In genomic region chr20:11387189-11387754, GRCh38 we compare ENCODE assay signal across 1 cellular context.
TF ChIP-seq lines count a peak whose summit lies in the region.

No MANE protein-coding gene starts in this region.

TF ChIP-seq in A549, 52 proteins besides CTCF, POLR2A, EP300 and RAD21 (continued from another document):
- TF ChIP-seq, protein P1, sequence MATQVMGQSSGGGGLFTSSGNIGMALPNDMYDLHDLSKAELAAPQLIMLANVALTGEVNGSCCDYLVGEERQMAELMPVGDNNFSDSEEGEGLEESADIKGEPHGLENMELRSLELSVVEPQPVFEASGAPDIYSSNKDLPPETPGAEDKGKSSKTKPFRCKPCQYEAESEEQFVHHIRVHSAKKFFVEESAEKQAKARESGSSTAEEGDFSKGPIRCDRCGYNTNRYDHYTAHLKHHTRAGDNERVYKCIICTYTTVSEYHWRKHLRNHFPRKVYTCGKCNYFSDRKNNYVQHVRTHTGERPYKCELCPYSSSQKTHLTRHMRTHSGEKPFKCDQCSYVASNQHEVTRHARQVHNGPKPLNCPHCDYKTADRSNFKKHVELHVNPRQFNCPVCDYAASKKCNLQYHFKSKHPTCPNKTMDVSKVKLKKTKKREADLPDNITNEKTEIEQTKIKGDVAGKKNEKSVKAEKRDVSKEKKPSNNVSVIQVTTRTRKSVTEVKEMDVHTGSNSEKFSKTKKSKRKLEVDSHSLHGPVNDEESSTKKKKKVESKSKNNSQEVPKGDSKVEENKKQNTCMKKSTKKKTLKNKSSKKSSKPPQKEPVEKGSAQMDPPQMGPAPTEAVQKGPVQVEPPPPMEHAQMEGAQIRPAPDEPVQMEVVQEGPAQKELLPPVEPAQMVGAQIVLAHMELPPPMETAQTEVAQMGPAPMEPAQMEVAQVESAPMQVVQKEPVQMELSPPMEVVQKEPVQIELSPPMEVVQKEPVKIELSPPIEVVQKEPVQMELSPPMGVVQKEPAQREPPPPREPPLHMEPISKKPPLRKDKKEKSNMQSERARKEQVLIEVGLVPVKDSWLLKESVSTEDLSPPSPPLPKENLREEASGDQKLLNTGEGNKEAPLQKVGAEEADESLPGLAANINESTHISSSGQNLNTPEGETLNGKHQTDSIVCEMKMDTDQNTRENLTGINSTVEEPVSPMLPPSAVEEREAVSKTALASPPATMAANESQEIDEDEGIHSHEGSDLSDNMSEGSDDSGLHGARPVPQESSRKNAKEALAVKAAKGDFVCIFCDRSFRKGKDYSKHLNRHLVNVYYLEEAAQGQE (IDR thresholded peaks at IDR 0.05) = no peak
- no peak for TF ChIP-seq CBX8 (IDR thresholded peaks at IDR 0.05)
- TF ChIP-seq JUN (IDR thresholded peaks at IDR 0.05) = peak; percentile 97 to 98; a peak in 4 of 5 replicates
- TF ChIP-seq GATA3 (IDR thresholded peaks at IDR 0.05; ENCODE audit: borderline replicate concordance) = peak; percentile 96
- TF ChIP-seq, protein P2, sequence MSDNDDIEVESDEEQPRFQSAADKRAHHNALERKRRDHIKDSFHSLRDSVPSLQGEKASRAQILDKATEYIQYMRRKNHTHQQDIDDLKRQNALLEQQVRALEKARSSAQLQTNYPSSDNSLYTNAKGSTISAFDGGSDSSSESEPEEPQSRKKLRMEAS (IDR thresholded peaks at IDR 0.05) = peak; percentile 44
- TF ChIP-seq FOSB (CRISPR knock-in tag; IDR thresholded peaks at IDR 0.05) = no peak
- TF ChIP-seq FOXS1 (CRISPR knock-in tag; IDR thresholded peaks at IDR 0.05) = peak; percentile 89; the same call in 1 of the 2 replicates
- TF ChIP-seq MAFK (IDR thresholded peaks at IDR 0.05; ENCODE audit: partially characterized antibody) = peak; percentile 18
- TF ChIP-seq, protein P3, sequence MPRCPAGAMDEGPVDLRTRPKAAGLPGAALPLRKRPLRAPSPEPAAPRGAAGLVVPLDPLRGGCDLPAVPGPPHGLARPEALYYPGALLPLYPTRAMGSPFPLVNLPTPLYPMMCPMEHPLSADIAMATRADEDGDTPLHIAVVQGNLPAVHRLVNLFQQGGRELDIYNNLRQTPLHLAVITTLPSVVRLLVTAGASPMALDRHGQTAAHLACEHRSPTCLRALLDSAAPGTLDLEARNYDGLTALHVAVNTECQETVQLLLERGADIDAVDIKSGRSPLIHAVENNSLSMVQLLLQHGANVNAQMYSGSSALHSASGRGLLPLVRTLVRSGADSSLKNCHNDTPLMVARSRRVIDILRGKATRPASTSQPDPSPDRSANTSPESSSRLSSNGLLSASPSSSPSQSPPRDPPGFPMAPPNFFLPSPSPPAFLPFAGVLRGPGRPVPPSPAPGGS (IDR thresholded peaks at IDR 0.05) = peak; percentile 94; the same call in 2 of the 3 replicates
- TF ChIP-seq CHD4 (IDR thresholded peaks at IDR 0.05; ENCODE audit: borderline replicate concordance) = no peak
- TF ChIP-seq NPAS2 (CRISPR knock-in tag; IDR thresholded peaks at IDR 0.05; ENCODE audit: borderline replicate concordance) = no peak
- TF ChIP-seq SMC3 (IDR thresholded peaks at IDR 0.05) = peak; percentile 67
- TF ChIP-seq HOXB5 (CRISPR knock-in tag; IDR thresholded peaks at IDR 0.05) = peak; percentile 82; the same call in 1 of the 2 replicates
- TF ChIP-seq, protein P4, sequence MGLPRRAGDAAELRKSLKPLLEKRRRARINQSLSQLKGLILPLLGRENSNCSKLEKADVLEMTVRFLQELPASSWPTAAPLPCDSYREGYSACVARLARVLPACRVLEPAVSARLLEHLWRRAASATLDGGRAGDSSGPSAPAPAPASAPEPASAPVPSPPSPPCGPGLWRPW (IDR thresholded peaks at IDR 0.05) = peak; percentile 86
- peak; percentile 100 for TF ChIP-seq JUNB (IDR thresholded peaks at IDR 0.05)
